Comparison of ENCODE assay signal across 8 cellular contexts in genomic region chr15:82197734-82198594, GRCh38.
DNase-seq lines count a peak whose midpoint lies in the region; ATAC-seq and TF ChIP-seq lines count a peak whose summit lies in the region.

No MANE protein-coding gene starts in this region.

- peak; percentile 86 for ATAC-seq in GM18517 (IDR thresholded peaks at IDR 0.05; ENCODE audit: unreplicated experiment)
- peak; percentile 77 for ATAC-seq in HG02973 (IDR thresholded peaks at IDR 0.05; ENCODE audit: unreplicated experiment)

- H3K4me3 ChIP-seq in WI38 (ENCODE audit: low read depth, low read length): no peak overlapping the region
- no peak overlapping the region for H3K4me3 ChIP-seq in kidney epithelial cell (ENCODE audit: low read depth, low read length)

- no peaks in the 10 kb centered on the region for H3K36me3 ChIP-seq in kidney epithelial cell (ENCODE audit: control insufficient read depth, insufficient read depth, low read length)

- TF ChIP-seq CTCF in WI38 (IDR thresholded peaks at IDR 0.05; ENCODE audit: low read depth, low read length): peak; percentile 69
- TF ChIP-seq CTCF in kidney epithelial cell (IDR thresholded peaks at IDR 0.05; ENCODE audit: insufficient read depth, low read length, poor library complexity, severe bottlenecking): peak; percentile 79

- DNase-seq in ACHN: peak; percentile 68
- peak; percentile 32 for DNase-seq in NCI-H2081 treated with DMSO at 0.1 percent for 48 hours (lab: John Stamatoyannopoulos, UW)
- peak in 52 of 61 donors; percentile 6 to 85 (median 50) for DNase-seq in caudate nucleus (lab: John Stamatoyannopoulos, UW)
- DNase-seq in kidney epithelial cell (ENCODE audit: low read depth): no peak
- DNase-seq in stimulated activated CD4-positive, alpha-beta T cell treated with anti-CD3 and anti-CD28 coated beads, Interleukin-4, amount 100 ng/mL, for 1 hour: peak; percentile 48

- no peaks in the 10 kb centered on the region for H3K27me3 ChIP-seq in kidney epithelial cell (ENCODE audit: control insufficient read depth, insufficient read depth, low read length)

- in situ Hi-C loops in ACHN (cut with HindIII; ENCODE audit: low pct_ligation_motif_present, low pct_unique_long_range_greater_than_20kb, low sequenced_read_pairs): no loop called here

- H3K27ac ChIP-seq in caudate nucleus (ENCODE audit: low read depth, low read length): no peak overlapping the region
